Comparison of ENCODE assay signal across 1 cellular context in genomic region chr2:187541086-187542085, GRCh38.
TF ChIP-seq lines count a peak whose summit lies in the region.

No MANE protein-coding gene starts in this region.

TF ChIP-seq in HEK293, 187 proteins besides CTCF, POLR2A, EP300 and RAD21 (continued from another document):
- TF ChIP-seq PRDM6 (tag by site-specific recombination; IDR thresholded peaks at IDR 0.05) = peak; percentile 79
- TF ChIP-seq ZNF843 (tag by site-specific recombination; IDR thresholded peaks at IDR 0.05) = 0 out of 2 replicates have a peak, but pooled peaks have one; percentile 36
- TF ChIP-seq FEZF1 (tag by site-specific recombination; IDR thresholded peaks at IDR 0.05) = peak; percentile 69
- no peak for TF ChIP-seq ZNF501 (tag by site-specific recombination; IDR thresholded peaks at IDR 0.05)
- TF ChIP-seq ZNF600 (tag by site-specific recombination; IDR thresholded peaks at IDR 0.05) = peak; percentile 45; the same call in 1 of the 2 replicates
- no peak for TF ChIP-seq ZNF658 (tag by site-specific recombination; IDR thresholded peaks at IDR 0.05)
- TF ChIP-seq ZNF747 (tag by site-specific recombination; IDR thresholded peaks at IDR 0.05) = no peak
- peak; percentile 62 for TF ChIP-seq ZNF335 (tag by site-specific recombination; conservative IDR thresholded peaks at IDR 0.05)
- peak; percentile 33; the same call in 1 of the 2 replicates for TF ChIP-seq ZNF366 (tag by site-specific recombination; conservative IDR thresholded peaks at IDR 0.05)
- TF ChIP-seq ZNF571 (tag by site-specific recombination; IDR thresholded peaks at IDR 0.05) = no peak
- TF ChIP-seq, protein P1, sequence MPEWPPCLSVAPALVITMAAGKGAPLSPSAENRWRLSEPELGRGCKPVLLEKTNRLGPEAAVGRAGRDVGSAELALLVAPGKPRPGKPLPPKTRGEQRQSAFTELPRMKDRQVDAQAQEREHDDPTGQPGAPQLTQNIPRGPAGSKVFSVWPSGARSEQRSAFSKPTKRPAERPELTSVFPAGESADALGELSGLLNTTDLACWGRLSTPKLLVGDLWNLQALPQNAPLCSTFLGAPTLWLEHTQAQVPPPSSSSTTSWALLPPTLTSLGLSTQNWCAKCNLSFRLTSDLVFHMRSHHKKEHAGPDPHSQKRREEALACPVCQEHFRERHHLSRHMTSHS (tag by site-specific recombination; IDR thresholded peaks at IDR 0.05) = no peak
- TF ChIP-seq YY2 (tag by site-specific recombination; IDR thresholded peaks at IDR 0.05) = no peak
- no peak for TF ChIP-seq ZNF654 (tag by site-specific recombination; IDR thresholded peaks at IDR 0.05; ENCODE audit: low read depth)
- no peak for TF ChIP-seq ZNF670 (tag by site-specific recombination; IDR thresholded peaks at IDR 0.05; ENCODE audit: low read depth)
- TF ChIP-seq, protein P2, sequence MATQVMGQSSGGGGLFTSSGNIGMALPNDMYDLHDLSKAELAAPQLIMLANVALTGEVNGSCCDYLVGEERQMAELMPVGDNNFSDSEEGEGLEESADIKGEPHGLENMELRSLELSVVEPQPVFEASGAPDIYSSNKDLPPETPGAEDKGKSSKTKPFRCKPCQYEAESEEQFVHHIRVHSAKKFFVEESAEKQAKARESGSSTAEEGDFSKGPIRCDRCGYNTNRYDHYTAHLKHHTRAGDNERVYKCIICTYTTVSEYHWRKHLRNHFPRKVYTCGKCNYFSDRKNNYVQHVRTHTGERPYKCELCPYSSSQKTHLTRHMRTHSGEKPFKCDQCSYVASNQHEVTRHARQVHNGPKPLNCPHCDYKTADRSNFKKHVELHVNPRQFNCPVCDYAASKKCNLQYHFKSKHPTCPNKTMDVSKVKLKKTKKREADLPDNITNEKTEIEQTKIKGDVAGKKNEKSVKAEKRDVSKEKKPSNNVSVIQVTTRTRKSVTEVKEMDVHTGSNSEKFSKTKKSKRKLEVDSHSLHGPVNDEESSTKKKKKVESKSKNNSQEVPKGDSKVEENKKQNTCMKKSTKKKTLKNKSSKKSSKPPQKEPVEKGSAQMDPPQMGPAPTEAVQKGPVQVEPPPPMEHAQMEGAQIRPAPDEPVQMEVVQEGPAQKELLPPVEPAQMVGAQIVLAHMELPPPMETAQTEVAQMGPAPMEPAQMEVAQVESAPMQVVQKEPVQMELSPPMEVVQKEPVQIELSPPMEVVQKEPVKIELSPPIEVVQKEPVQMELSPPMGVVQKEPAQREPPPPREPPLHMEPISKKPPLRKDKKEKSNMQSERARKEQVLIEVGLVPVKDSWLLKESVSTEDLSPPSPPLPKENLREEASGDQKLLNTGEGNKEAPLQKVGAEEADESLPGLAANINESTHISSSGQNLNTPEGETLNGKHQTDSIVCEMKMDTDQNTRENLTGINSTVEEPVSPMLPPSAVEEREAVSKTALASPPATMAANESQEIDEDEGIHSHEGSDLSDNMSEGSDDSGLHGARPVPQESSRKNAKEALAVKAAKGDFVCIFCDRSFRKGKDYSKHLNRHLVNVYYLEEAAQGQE (tag by site-specific recombination; IDR thresholded peaks at IDR 0.05) = no peak
- TF ChIP-seq ZNF16 (tag by site-specific recombination; IDR thresholded peaks at IDR 0.05; ENCODE audit: low read depth) = no peak
- no peak for TF ChIP-seq ZNF623 (tag by site-specific recombination; IDR thresholded peaks at IDR 0.05)
- no peak for TF ChIP-seq ZNF624 (tag by site-specific recombination; IDR thresholded peaks at IDR 0.05)
- TF ChIP-seq ZNF580 (tag by site-specific recombination; IDR thresholded peaks at IDR 0.05) = no peak
- TF ChIP-seq ZNF10 (tag by site-specific recombination; IDR thresholded peaks at IDR 0.05) = no peak
- no peak for TF ChIP-seq ZFP41 (tag by site-specific recombination; IDR thresholded peaks at IDR 0.05; ENCODE audit: borderline replicate concordance)
- TF ChIP-seq ZNF677 (tag by site-specific recombination; IDR thresholded peaks at IDR 0.05) = no peak
- TF ChIP-seq ATF2 (tag by site-specific recombination; IDR thresholded peaks at IDR 0.05; ENCODE audit: low read depth) = no peak
- no peak for TF ChIP-seq ZNF202 (tag by site-specific recombination; IDR thresholded peaks at IDR 0.05; ENCODE audit: borderline replicate concordance)
- TF ChIP-seq WT1 (tag by site-specific recombination; IDR thresholded peaks at IDR 0.05) = no peak
- TF ChIP-seq ZNF274 (IDR thresholded peaks at IDR 0.05; ENCODE audit: low read length) = no peak
- no peak for TF ChIP-seq ZNF274 (tag by site-specific recombination; IDR thresholded peaks at IDR 0.05; ENCODE audit: borderline replicate concordance)
- TF ChIP-seq ZNF324 (tag by site-specific recombination; IDR thresholded peaks at IDR 0.05) = no peak
- TF ChIP-seq HOXA7 (CRISPR knock-in tag; IDR thresholded peaks at IDR 0.05; ENCODE audit: borderline replicate concordance) = no peak
- TF ChIP-seq ZNF341 (tag by site-specific recombination; IDR thresholded peaks at IDR 0.05; ENCODE audit: low read depth) = no peak
